Comparison of ENCODE assay signal across 8 cellular contexts in genomic region chr22:42080287-42080686, GRCh38. TPM values are rescaled to one million over a fixed set of nuclear protein-coding genes. Genes with fewer than 3 reads are reported as not detected.
DNase-seq lines count a peak whose midpoint lies in the region; ATAC-seq, FAIRE-seq and TF ChIP-seq lines count a peak whose summit lies in the region.

No MANE protein-coding gene starts in this region.

- TF ChIP-seq CTCF in A549 (IDR thresholded peaks at IDR 0.05) (no peak), GM12864 (IDR thresholded peaks at IDR 0.05; ENCODE audit: low read depth, low read length, missing control alignments) (no peak)

- H3K27me3 ChIP-seq in mucosa of rectum (ENCODE audit: control insufficient read depth in 2 of 2, insufficient read depth in 2 of 2, low read length in 2 of 2): no peaks in the 10 kb centered on the region
- no peaks in the 10 kb centered on the region for H3K27me3 ChIP-seq in aorta (ENCODE audit: control insufficient read depth in 1 of 2, insufficient read depth in 2 of 2, low read length in 1 of 2)

- POLR2A ChIA-PET in A549 (lab: Yijun Ruan, JAX): interaction anchor here (1.7 kb wide), 1 partner anchor 82 kb away, joined by 5 read pairs; the partner anchor contains the start of gene WBP2NL

- no peak for TF ChIP-seq POLR2A in A549 (IDR thresholded peaks at IDR 0.05; ENCODE audit: low read length)

- H3K4me3 Mint-ChIP-seq in T-helper 2 cell treated with Interferon-gamma antibody and Interleukin-4, amounts not matched to agents 5 μg/mL and 100 μg/mL, for 36 hours: peak overlapping the region; percentile 98

- 29% methylated on average over 14 of the region's 14 CpGs for WGBS in A549 (ENCODE audit: missing lambda C conversion rate)
- 0% methylated on average over 14 of the region's 14 CpGs for WGBS in aorta, 2 donors

- H3K9me3 Mint-ChIP-seq in T-helper 2 cell treated with Interferon-gamma antibody and Interleukin-4, amounts not matched to agents 5 μg/mL and 100 μg/mL, for 36 hours: no peaks in the 10 kb centered on the region

- peaks cover 31% of the 10 kb centered on the region for H3K36me3 Mint-ChIP-seq in T-helper 2 cell treated with Interferon-gamma antibody and Interleukin-4, amounts not matched to agents 5 μg/mL and 100 μg/mL, for 36 hours (ENCODE audit: low read depth)

- H3K4me3 ChIP-seq in A549 (peak overlapping the region; percentile 62), GM12864 (ENCODE audit: low read depth, low read length) (peak overlapping the region; percentile 68), mucosa of rectum (ENCODE audit: low read length in 2 of 2) (peak overlapping the region; percentile 86 to 98), aorta (ENCODE audit: low read length in 2 of 2) (peak overlapping the region; percentile 66 to 89)

- H3K27ac Mint-ChIP-seq in T-helper 2 cell treated with Interferon-gamma antibody and Interleukin-4, amounts not matched to agents 5 μg/mL and 100 μg/mL, for 36 hours: peak overlapping the region; percentile 96

- peaks cover 3% of the 10 kb centered on the region; the same call in 1 of the 3 replicates for H3K4me1 ChIP-seq in A549
- peaks cover 16 to 20% of the 10 kb centered on the region in 2 donors for H3K4me1 ChIP-seq in mucosa of rectum (ENCODE audit: control insufficient read depth in 2 of 2, insufficient read depth in 2 of 2, low read length in 2 of 2)
- H3K4me1 ChIP-seq in aorta (ENCODE audit: control insufficient read depth in 1 of 2, insufficient read depth in 2 of 2, low read length in 2 of 2): no peaks in the 10 kb centered on the region

- H3K27me3 Mint-ChIP-seq in T-helper 2 cell treated with Interferon-gamma antibody and Interleukin-4, amounts not matched to agents 5 μg/mL and 100 μg/mL, for 36 hours (ENCODE audit: low read depth): no peaks in the 10 kb centered on the region

- intact Hi-C loops in aorta (cut with DNase I): loop anchor here in 1 of 2 donors (10.0 kb wide), 1 partner anchor 265 kb away; no protein-coding TSS in a partner anchor

- TF ChIP-seq EP300 in A549 (IDR thresholded peaks at IDR 0.05): no peak

- H3K4me2 ChIP-seq in A549: peak overlapping the region; percentile 74

- H3K9ac ChIP-seq in mucosa of rectum (ENCODE audit: low read depth in 1 of 2, low read length in 2 of 2): peak overlapping the region; percentile 66 to 94

- ATAC-seq in A549: no peak
- ATAC-seq in aorta (ENCODE audit: low FRiP score): no peak
- ATAC-seq in HG02981 (IDR thresholded peaks at IDR 0.05; ENCODE audit: unreplicated experiment): no peak

- CTCF ChIA-PET in A549 (lab: Yijun Ruan, JAX): interaction anchor here (0.7 to 4.4 kb wide), 4 partner anchors 10 to 383 kb away, joined by 3 to 23 read pairs (median 4); partner anchors contain the start of gene NDUFA6

- peaks cover 19 to 33% of the 10 kb centered on the region in 2 donors for H3K36me3 ChIP-seq in mucosa of rectum (ENCODE audit: control insufficient read depth in 2 of 2, insufficient read depth in 2 of 2, low read length in 2 of 2)
- H3K36me3 ChIP-seq in aorta (ENCODE audit: control insufficient read depth in 1 of 2, insufficient read depth in 2 of 2, low read length in 1 of 2): peaks cover 0 to 5% of the 10 kb centered on the region in 2 donors

- no peak for FAIRE-seq in A549 (lab: Jason Lieb, UNC)

- peaks cover 24% of the 10 kb centered on the region for H3K4me1 Mint-ChIP-seq in T-helper 2 cell treated with Interferon-gamma antibody and Interleukin-4, amounts not matched to agents 5 μg/mL and 100 μg/mL, for 36 hours (ENCODE audit: low read depth)

- H3K27ac ChIP-seq in A549 (peak overlapping the region; percentile 85 to 92), epithelial cell of prostate (peak overlapping the region; percentile 85), mucosa of rectum (ENCODE audit: low read depth in 2 of 2, low read length in 2 of 2) (peak overlapping the region; percentile 99), aorta (ENCODE audit: low read depth in 1 of 2, low read length in 2 of 2) (peak overlapping the region; percentile 38 to 82)

- DNase-seq in A549 (ENCODE audit: low read depth in 1 of 2, low spot score in 1 of 2) (peak in 1 of 2 experiments; percentile 5), GM12864 (ENCODE audit: low read depth) (no peak), epithelial cell of prostate (ENCODE audit: low read depth, low spot score) (no peak), aorta (no peak), GM19238 (ENCODE audit: insufficient read length, low spot score) (no peak)
- no peak for DNase-seq in T-helper 2 cell treated with Interferon-gamma antibody and Interleukin-4, amounts not matched to agents 5 μg/mL and 100 μg/mL, for 36 hours (ENCODE audit: low spot score)

- TF ChIP-seq RAD21 in A549 (conservative IDR thresholded peaks at IDR 0.05 in 1 of 2, IDR thresholded peaks at IDR 0.05 in 1 of 2): no peak

- H3K9me3 ChIP-seq in A549 (peaks cover 6% of the 10 kb centered on the region; the same call in 1 of the 3 replicates), mucosa of rectum (ENCODE audit: control insufficient read depth in 2 of 2, low read length in 2 of 2) (no peaks in the 10 kb centered on the region), aorta (ENCODE audit: control insufficient read depth, low read length) (no peaks in the 10 kb centered on the region)

TF ChIP-seq in A549, 52 proteins besides CTCF, POLR2A, EP300 and RAD21:
- no peak for TF ChIP-seq SREBF2 (IDR thresholded peaks at IDR 0.05)
- TF ChIP-seq ELK1 (IDR thresholded peaks at IDR 0.05; ENCODE audit: low read depth, low read length): no peak
- no peak for TF ChIP-seq BHLHE40 (IDR thresholded peaks at IDR 0.05; ENCODE audit: low read depth, low read length)
- no peak for TF ChIP-seq EHF (CRISPR knock-in tag; IDR thresholded peaks at IDR 0.05)
- TF ChIP-seq FOSB (CRISPR knock-in tag; IDR thresholded peaks at IDR 0.05): no peak
- no peak for TF ChIP-seq CBX8 (IDR thresholded peaks at IDR 0.05)
- no peak for TF ChIP-seq RARB (CRISPR knock-in tag; IDR thresholded peaks at IDR 0.05)
- no peak for TF ChIP-seq HOXA7 (CRISPR knock-in tag; IDR thresholded peaks at IDR 0.05)
- no peak for TF ChIP-seq ZC3H11A (IDR thresholded peaks at IDR 0.05)
- no peak for TF ChIP-seq EHMT2 (IDR thresholded peaks at IDR 0.05; ENCODE audit: low read depth)
- TF ChIP-seq HDAC2 (IDR thresholded peaks at IDR 0.05): no peak
- TF ChIP-seq MYC (IDR thresholded peaks at IDR 0.05; ENCODE audit: borderline replicate concordance, low read length): no peak
- TF ChIP-seq CHD2 (IDR thresholded peaks at IDR 0.05; ENCODE audit: low read length, partially characterized antibody): no peak
- TF ChIP-seq TP53 (CRISPR knock-in tag; IDR thresholded peaks at IDR 0.05): no peak

RNA-seq across cellular contexts. Expression of gene SMDT1, which starts 0.8 kb away (rescaled TPM):
- 26.7 and 27.1 TPM in 2 replicates for polyA plus RNA-seq in A549 (2011; rRNA removed)
- 29.9 and 35.1 TPM in 2 replicates for polyA plus RNA-seq in A549 (2012; cell fraction: cytosol; rRNA removed)
- 11.6 and 13.6 TPM in 2 replicates for polyA plus RNA-seq in A549 (2012; cell fraction: nucleus; rRNA removed)
- polyA plus RNA-seq in A549 (2017; fragmentation: RNase III; extraction: RNeasy Plus Mini Kit Qiagen cat#74134 plus additional on column Dnase treatment): 23.9 to 29.7 TPM (median 25.3 TPM) in 3 replicates
- 5.5 and 5.7 TPM in 2 replicates for polyA minus RNA-seq in A549 (2011; rRNA and poly(A)+ RNA removed)
- 10 to 100 TPM; 62.9 to 71.3 TPM for total RNA-seq in aorta
- polyA plus RNA-seq in aorta: 100 to 1,000 TPM in 1 of 2 donors, 10 to 100 TPM in 1; 93.8 to 143 TPM

RNA-seq across cellular contexts. Expression of gene PHETA2, which starts 6.2 kb away (rescaled TPM):
- polyA plus RNA-seq in A549 (2011; rRNA removed): 0.03 TPM in 1 of 2 replicates, not detected in the other
- not detected in 2 replicates for polyA plus RNA-seq in A549 (2012; cell fraction: cytosol; rRNA removed)
- 0.05 and 0.06 TPM in 2 replicates for polyA plus RNA-seq in A549 (2012; cell fraction: nucleus; rRNA removed)
- 0.04 TPM in 1 of 3 replicates, not detected in the others for polyA plus RNA-seq in A549 (2017; fragmentation: RNase III; extraction: RNeasy Plus Mini Kit Qiagen cat#74134 plus additional on column Dnase treatment)
- not detected in 2 replicates for polyA minus RNA-seq in A549 (2011; rRNA and poly(A)+ RNA removed)
- 10 to 100 TPM; 14.4 to 24.4 TPM for total RNA-seq in aorta
- polyA plus RNA-seq in aorta: 10 to 100 TPM; 12.8 to 16.6 TPM

RNA-seq across cellular contexts. Expression of gene NAGA, which starts 9.7 kb away (rescaled TPM):
- polyA plus RNA-seq in A549 (2011; rRNA removed) (8.9 and 11.4 TPM in 2 replicates), A549 (2017; fragmentation: RNase III; extraction: RNeasy Plus Mini Kit Qiagen cat#74134 plus additional on column Dnase treatment) (6.3 to 6.6 TPM (median 6.5 TPM) in 3 replicates), aorta (10 to 100 TPM in 1 of 2 donors, 1 to 10 TPM in 1; 8.4 to 16.3 TPM)
- polyA plus RNA-seq in A549 (2012; cell fraction: cytosol; rRNA removed): 8.9 and 11.9 TPM in 2 replicates
- 18.8 and 20.0 TPM in 2 replicates for polyA plus RNA-seq in A549 (2012; cell fraction: nucleus; rRNA removed)
- 16.8 and 18.2 TPM in 2 replicates for polyA minus RNA-seq in A549 (2011; rRNA and poly(A)+ RNA removed)
- 10 to 100 TPM; 22.3 to 27.6 TPM for total RNA-seq in aorta

RNA-seq across cellular contexts. Expression of gene NDUFA6, which starts 10.3 kb away (rescaled TPM):
- polyA plus RNA-seq in A549 (2011; rRNA removed) (70.7 and 99.0 TPM in 2 replicates), A549 (2017; fragmentation: RNase III; extraction: RNeasy Plus Mini Kit Qiagen cat#74134 plus additional on column Dnase treatment) (79.1 to 81.4 TPM (median 79.6 TPM) in 3 replicates), aorta (10 to 100 TPM; 72.3 to 81.5 TPM)
- polyA plus RNA-seq in A549 (2012; cell fraction: cytosol; rRNA removed): 66.4 and 85.3 TPM in 2 replicates
- 25.1 and 35.4 TPM in 2 replicates for polyA plus RNA-seq in A549 (2012; cell fraction: nucleus; rRNA removed)
- polyA minus RNA-seq in A549 (2011; rRNA and poly(A)+ RNA removed): 9.8 and 13.3 TPM in 2 replicates
- total RNA-seq in aorta: 10 to 100 TPM; 30.6 to 34.1 TPM

RNA-seq across cellular contexts. Expression of gene CYP2D6, which starts 50.3 kb away (rescaled TPM):
- polyA plus RNA-seq in A549 (2011; rRNA removed) (0.59 and 0.79 TPM in 2 replicates), A549 (2017; fragmentation: RNase III; extraction: RNeasy Plus Mini Kit Qiagen cat#74134 plus additional on column Dnase treatment) (0.63 to 1.0 TPM (median 0.91 TPM) in 3 replicates), aorta (1 to 10 TPM; 1.8 to 3.8 TPM)
- polyA plus RNA-seq in A549 (2012; cell fraction: cytosol; rRNA removed): 0.89 and 1.3 TPM in 2 replicates
- 10.1 and 12.0 TPM in 2 replicates for polyA plus RNA-seq in A549 (2012; cell fraction: nucleus; rRNA removed)
- 0.70 and 1.1 TPM in 2 replicates for polyA minus RNA-seq in A549 (2011; rRNA and poly(A)+ RNA removed)
- total RNA-seq in aorta: 1 to 10 TPM; 1.0 to 1.1 TPM

Comparison
In these comparisons a context has a peak if more than half of its experiments do, and no peak if none do; other contexts are left out.
1. RNA of gene PHETA2, which starts 6.2 kb away (polyA plus RNA-seq): 12.8 to 16.6 TPM in aorta; 0.03 to 0.06 TPM in A549; every median in the first group is over 10 times any median in the second.
2. Peak in every context shown above with its lines, with median percentiles within 50 percentile points of each other: H3K27ac ChIP-seq and H3K4me3 ChIP-seq.